1 cellular context compared by ENCODE assay signal in genomic region chr2:102489646-102490045, GRCh38.
TF ChIP-seq lines count a peak whose summit lies in the region.

No MANE protein-coding gene starts in this region.

TF ChIP-seq in WTC11, 78 proteins besides CTCF, POLR2A, EP300 and RAD21 (continued from another document):
- TF ChIP-seq FOXP4 (CRISPR knock-in tag; IDR thresholded peaks at IDR 0.05) (no peak), SMAD4 (CRISPR knock-in tag; IDR thresholded peaks at IDR 0.05) (no peak), TEAD4 (CRISPR knock-in tag; IDR thresholded peaks at IDR 0.05) (no peak), ZNF423 (CRISPR knock-in tag; IDR thresholded peaks at IDR 0.05) (no peak)
TF ChIP-seq in WTC11: peak in this region for 0.
